16 cellular contexts compared by ENCODE assay signal in the genomic region with DNA sequence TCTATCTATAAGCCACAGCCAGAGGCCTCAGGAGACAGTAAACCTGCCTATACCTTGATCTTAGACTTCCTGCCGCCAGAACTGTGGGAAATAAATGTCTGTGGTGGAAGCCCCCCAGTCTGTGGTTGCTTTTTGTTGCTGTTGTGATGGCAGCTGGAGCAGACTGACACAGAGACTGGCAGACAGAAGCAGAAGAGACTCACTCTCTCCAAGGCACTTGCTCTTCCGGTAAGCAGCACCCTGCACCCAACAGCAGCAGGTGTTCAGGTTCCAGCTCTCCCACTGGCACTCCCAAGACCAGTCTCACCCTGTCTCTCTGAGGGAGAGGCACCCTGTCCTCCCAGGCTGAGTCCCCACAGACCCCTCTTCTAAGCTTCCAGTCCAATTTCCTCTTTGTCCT.
DNase-seq lines count a peak whose midpoint lies in the region; ATAC-seq lines count a peak whose summit lies in the region.
"Had no signal": no experiment of that assay in that cellular context is flagged by ENCODE, and none has a peak within 500 bp of the region (broad histone marks: within the 10 kb centered on the region; RNA-seq: fewer than 3 reads in every experiment).

No MANE protein-coding gene starts in this region.

- DNase-seq in activated CD4-positive, alpha-beta T cell treated with anti-CD3 and anti-CD28 coated beads, Interleukin-2, amount 10 ng/mL, durations not matched to agents 7 days and 5 days: no peak
- DNase-seq in activated CD4-positive, alpha-beta T cell treated with anti-CD3 and anti-CD28 coated beads, Interleukin-2, amount 10 ng/mL, durations not matched to agents 24 days and 14 days: no peak
- peak; percentile 95 for DNase-seq in Jurkat, Clone E6-1 (ENCODE audit: low read depth, low spot score)
- no peak for DNase-seq in activated naive CD8-positive, alpha-beta T cell treated with anti-CD3 and anti-CD28 coated beads, Interleukin-2, amount 50 U/mL, for 24 hours
- no peak for DNase-seq in stimulated activated naive CD8-positive, alpha-beta T cell treated with anti-CD3 and anti-CD28 coated beads, Interleukin-15, amount 100 ng/mL, for 72 hours
- no peak for DNase-seq in NCI-H446 (lab: John Stamatoyannopoulos, UW)
- no peak for DNase-seq in hippocampal formation (lab: John Stamatoyannopoulos, UW)
- DNase-seq: 8988T; BE2C; CD4-positive, alpha-beta memory T cell; GF-D8; NCI-H1048; NCI-H1436 treated with DMSO at 0.1 percent for 48 hours; NCI-H2029 treated with DMSO at 0.1 percent for 48 hours; NCI-H524 had no signal

- no peaks in the 10 kb centered on the region for H3K27me3 Mint-ChIP-seq in activated CD4-positive, alpha-beta T cell treated with anti-CD3 and anti-CD28 coated beads, Interleukin-2, amount 10 ng/mL, durations not matched to agents 7 days and 5 days
- no peaks in the 10 kb centered on the region for H3K27me3 Mint-ChIP-seq in activated CD4-positive, alpha-beta T cell treated with anti-CD3 and anti-CD28 coated beads, Interleukin-2, amount 10 ng/mL, durations not matched to agents 24 days and 14 days
- no peaks in the 10 kb centered on the region for H3K27me3 Mint-ChIP-seq in activated naive CD8-positive, alpha-beta T cell treated with anti-CD3 and anti-CD28 coated beads, Interleukin-2, amount 50 U/mL, for 24 hours
- no peaks in the 10 kb centered on the region for H3K27me3 Mint-ChIP-seq in stimulated activated naive CD8-positive, alpha-beta T cell treated with anti-CD3 and anti-CD28 coated beads, Interleukin-15, amount 100 ng/mL, for 72 hours

- POLR2A ChIA-PET in activated CD4-positive, alpha-beta T cell treated with anti-CD3 and anti-CD28 coated beads, Interleukin-2, amount 10 ng/mL, durations not matched to agents 7 days and 5 days (lab: Charles Lee): no interaction called here

- H3K27ac Mint-ChIP-seq in activated CD4-positive, alpha-beta T cell treated with anti-CD3 and anti-CD28 coated beads, Interleukin-2, amount 10 ng/mL, durations not matched to agents 7 days and 5 days: peak overlapping the region; percentile 82
- no peak overlapping the region for H3K27ac Mint-ChIP-seq in activated CD4-positive, alpha-beta T cell treated with anti-CD3 and anti-CD28 coated beads, Interleukin-2, amount 10 ng/mL, durations not matched to agents 24 days and 14 days
- H3K27ac Mint-ChIP-seq in activated naive CD8-positive, alpha-beta T cell treated with anti-CD3 and anti-CD28 coated beads, Interleukin-2, amount 50 U/mL, for 24 hours: peak overlapping the region; percentile 44
- H3K27ac Mint-ChIP-seq in stimulated activated naive CD8-positive, alpha-beta T cell treated with anti-CD3 and anti-CD28 coated beads, Interleukin-15, amount 100 ng/mL, for 72 hours: no peak overlapping the region
- H3K27ac Mint-ChIP-seq: CD4-positive, alpha-beta memory T cell had no signal

- H3K9me3 Mint-ChIP-seq in activated CD4-positive, alpha-beta T cell treated with anti-CD3 and anti-CD28 coated beads, Interleukin-2, amount 10 ng/mL, durations not matched to agents 7 days and 5 days: peaks cover 9% of the 10 kb centered on the region
- peaks cover 11% of the 10 kb centered on the region for H3K9me3 Mint-ChIP-seq in activated CD4-positive, alpha-beta T cell treated with anti-CD3 and anti-CD28 coated beads, Interleukin-2, amount 10 ng/mL, durations not matched to agents 24 days and 14 days
- H3K9me3 Mint-ChIP-seq in activated naive CD8-positive, alpha-beta T cell treated with anti-CD3 and anti-CD28 coated beads, Interleukin-2, amount 50 U/mL, for 24 hours: peaks cover 4% of the 10 kb centered on the region
- peaks cover 0 to 10% of the 10 kb centered on the region in 2 donors for H3K9me3 Mint-ChIP-seq in stimulated activated naive CD8-positive, alpha-beta T cell treated with anti-CD3 and anti-CD28 coated beads, Interleukin-15, amount 100 ng/mL, for 72 hours

- no peaks in the 10 kb centered on the region for H3K36me3 Mint-ChIP-seq in activated CD4-positive, alpha-beta T cell treated with anti-CD3 and anti-CD28 coated beads, Interleukin-2, amount 10 ng/mL, durations not matched to agents 7 days and 5 days (ENCODE audit: low read depth)
- no peaks in the 10 kb centered on the region for H3K36me3 Mint-ChIP-seq in activated CD4-positive, alpha-beta T cell treated with anti-CD3 and anti-CD28 coated beads, Interleukin-2, amount 10 ng/mL, durations not matched to agents 24 days and 14 days (ENCODE audit: low read depth)
- peaks cover 4% of the 10 kb centered on the region for H3K36me3 Mint-ChIP-seq in activated naive CD8-positive, alpha-beta T cell treated with anti-CD3 and anti-CD28 coated beads, Interleukin-2, amount 50 U/mL, for 24 hours (ENCODE audit: low read depth)
- H3K36me3 Mint-ChIP-seq: CD4-positive, alpha-beta memory T cell had no signal

- peaks cover 15% of the 10 kb centered on the region for H3K4me1 Mint-ChIP-seq in activated CD4-positive, alpha-beta T cell treated with anti-CD3 and anti-CD28 coated beads, Interleukin-2, amount 10 ng/mL, durations not matched to agents 7 days and 5 days
- peaks cover 3% of the 10 kb centered on the region for H3K4me1 Mint-ChIP-seq in activated CD4-positive, alpha-beta T cell treated with anti-CD3 and anti-CD28 coated beads, Interleukin-2, amount 10 ng/mL, durations not matched to agents 24 days and 14 days
- peaks cover 40% of the 10 kb centered on the region for H3K4me1 Mint-ChIP-seq in activated naive CD8-positive, alpha-beta T cell treated with anti-CD3 and anti-CD28 coated beads, Interleukin-2, amount 50 U/mL, for 24 hours
- peaks cover 32% of the 10 kb centered on the region for H3K4me1 Mint-ChIP-seq in stimulated activated naive CD8-positive, alpha-beta T cell treated with anti-CD3 and anti-CD28 coated beads, Interleukin-15, amount 100 ng/mL, for 72 hours
- H3K4me1 Mint-ChIP-seq: CD4-positive, alpha-beta memory T cell had no signal

- peak overlapping the region; percentile 4; the same call in 1 of the 2 replicates for H3K4me3 ChIP-seq in Jurkat, Clone E6-1 (ENCODE audit: low read length)

- CTCF ChIA-PET in activated CD4-positive, alpha-beta T cell treated with anti-CD3 and anti-CD28 coated beads, Interleukin-2, amount 10 ng/mL, durations not matched to agents 7 days and 5 days (lab: Charles Lee): no interaction called here

- ATAC-seq in activated naive CD8-positive, alpha-beta T cell treated with anti-CD3 and anti-CD28 coated beads, Interleukin-2, amount 50 U/mL, for 24 hours: peak; percentile 37
- peak; percentile 69 for ATAC-seq in stimulated activated naive CD8-positive, alpha-beta T cell treated with anti-CD3 and anti-CD28 coated beads, Interleukin-15, amount 100 ng/mL, for 72 hours
- no peak for ATAC-seq in HG03097 (IDR thresholded peaks at IDR 0.05; ENCODE audit: low FRiP score, unreplicated experiment)

- intact Hi-C loops in activated CD4-positive, alpha-beta T cell treated with anti-CD3 and anti-CD28 coated beads, Interleukin-2, amount 10 ng/mL, durations not matched to agents 24 days and 14 days (cut with micrococcal nuclease): no loop called here

- no peak overlapping the region for H3K4me3 Mint-ChIP-seq in activated CD4-positive, alpha-beta T cell treated with anti-CD3 and anti-CD28 coated beads, Interleukin-2, amount 10 ng/mL, durations not matched to agents 7 days and 5 days
- H3K4me3 Mint-ChIP-seq in activated CD4-positive, alpha-beta T cell treated with anti-CD3 and anti-CD28 coated beads, Interleukin-2, amount 10 ng/mL, durations not matched to agents 24 days and 14 days: no peak overlapping the region
- H3K4me3 Mint-ChIP-seq in activated naive CD8-positive, alpha-beta T cell treated with anti-CD3 and anti-CD28 coated beads, Interleukin-2, amount 50 U/mL, for 24 hours: no peak overlapping the region
- H3K4me3 Mint-ChIP-seq in stimulated activated naive CD8-positive, alpha-beta T cell treated with anti-CD3 and anti-CD28 coated beads, Interleukin-15, amount 100 ng/mL, for 72 hours: no peak overlapping the region
- H3K4me3 Mint-ChIP-seq: CD4-positive, alpha-beta memory T cell had no signal

Comparison
In these comparisons a context has a peak if more than half of its experiments do, and no peak if none do; other contexts are left out.
1. H3K27ac Mint-ChIP-seq: peak in activated CD4-positive, alpha-beta T cell treated with anti-CD3 and anti-CD28 coated beads, Interleukin-2, amount 10 ng/mL, durations not matched to agents 7 days and 5 days (single experiment) and activated naive CD8-positive, alpha-beta T cell treated with anti-CD3 and anti-CD28 coated beads, Interleukin-2, amount 50 U/mL, for 24 hours (single experiment); none in activated CD4-positive, alpha-beta T cell treated with anti-CD3 and anti-CD28 coated beads, Interleukin-2, amount 10 ng/mL, durations not matched to agents 24 days and 14 days (single experiment) and stimulated activated naive CD8-positive, alpha-beta T cell treated with anti-CD3 and anti-CD28 coated beads, Interleukin-15, amount 100 ng/mL, for 72 hours (0 of 2).